ENCODE assay signal across 36 cellular contexts in genomic region chr13:89806594-89806993, GRCh38.
"Had no signal": no experiment of that assay in that cellular context is flagged by ENCODE, and none has a peak within 500 bp of the region (broad histone marks: within the 10 kb centered on the region; RNA-seq: fewer than 3 reads in every experiment).

No MANE protein-coding gene starts in this region.

- H3K27me3 ChIP-seq: MG63 had no signal

- H3K4me3 ChIP-seq: MG63 had no signal

- H3K36me3 ChIP-seq: MG63 had no signal

- H3K9me3 ChIP-seq: MG63 had no signal

- DNase-seq: Karpas-422, Kasumi-1, MG63, MM.1S, MV-4-11, NCI-H1048, NCI-H1092, NCI-H1092 treated with DMSO at 0.1 percent for 48 hours, NCI-H1105, NCI-H1105 treated with DMSO at 0.1 percent for 48 hours, NCI-H1417, NCI-H1417 treated with DMSO at 0.1 percent for 48 hours, NCI-H1436, NCI-H1436 treated with DMSO at 0.1 percent for 48 hours, NCI-H146, NCI-H1694, NCI-H1694 treated with DMSO at 0.1 percent for 48 hours, NCI-H187, NCI-H187 treated with DMSO at 0.1 percent for 48 hours, NCI-H1930, NCI-H2029, NCI-H2029 treated with DMSO at 0.1 percent for 48 hours, NCI-H2081, NCI-H2081 treated with DMSO at 0.1 percent for 48 hours, NCI-H2107, NCI-H2171, NCI-H2171 treated with DMSO at 0.1 percent for 48 hours, NCI-H2227 treated with DMSO at 0.1 percent for 48 hours, NCI-H226, NCI-H345, NCI-H446, NCI-H446 treated with DMSO at 0.1 percent for 48 hours, NCI-H510A, NCI-H510A treated with DMSO at 0.1 percent for 48 hours, NCI-H524, NCI-H524 treated with DMSO at 0.1 percent for 48 hours had no signal
